ENCODE assay signal across 23 cellular contexts in genomic region chr1:79457825-79458224, GRCh38.
"Had no signal": no experiment of that assay in that cellular context is flagged by ENCODE, and none has a peak within 500 bp of the region (broad histone marks: within the 10 kb centered on the region; RNA-seq: fewer than 3 reads in every experiment).

No MANE protein-coding gene starts in this region.

- H3K4me3 Mint-ChIP-seq: immature natural killer cell; mesothelial cell of epicardium; naive B cell; natural killer cell; nephron progenitor cell; neural progenitor cell; stimulated activated naive B cell treated with anti-CD40 and anti-IgM and Interleukin-4, amounts not matched to agents 10 μg/mL and 1 μg/mL and 100 μg/mL, for 72 hours had no signal

- H3K27me3 Mint-ChIP-seq: naive B cell; progenitor cell of endocrine pancreas; stimulated activated naive B cell treated with anti-CD40 and anti-IgM and Interleukin-4, amounts not matched to agents 10 μg/mL and 1 μg/mL and 100 μg/mL, for 72 hours had no signal

- DNase-seq: immature natural killer cell; kidney; left ventricle myocardium inferior; mesendoderm; naive B cell; natural killer cell; nephron progenitor cell; ovary; right lobe of liver; stimulated activated CD4-positive, alpha-beta T cell treated with anti-CD3 and anti-CD28 coated beads, Interleukin-1b, Interleukin-23, amount 100 ng/mL, for 48 hours; stimulated activated CD4-positive, alpha-beta T cell treated with anti-CD3 and anti-CD28 coated beads, Interleukin-2, amount 100 ng/mL, for 48 hours; stimulated activated CD4-positive, alpha-beta T cell treated with anti-CD3 and anti-CD28 coated beads, Interleukin-4, amount 100 ng/mL, for 4 hours; stimulated activated CD8-positive, alpha-beta memory T cell treated with anti-CD3 and anti-CD28 coated beads, Interleukin-4, amount 100 ng/mL, for 48 hours; stimulated activated naive B cell treated with anti-CD40 and anti-IgM and Interleukin-4, amounts not matched to agents 10 μg/mL and 1 μg/mL and 100 μg/mL, for 72 hours; stimulated activated naive CD8-positive, alpha-beta T cell treated with anti-CD3 and anti-CD28 coated beads, Interleukin-15, Interleukin-2, amounts not matched to agents 100 U/mL and 50 U/mL, for 24 hours; stomach; testis; thyroid gland; transverse colon; upper lobe of left lung had no signal

- H3K9me3 Mint-ChIP-seq: nephron progenitor cell, neural progenitor cell had no signal

- H3K36me3 Mint-ChIP-seq: mesothelial cell of epicardium; naive B cell; neural progenitor cell; stimulated activated naive B cell treated with anti-CD40 and anti-IgM and Interleukin-4, amounts not matched to agents 10 μg/mL and 1 μg/mL and 100 μg/mL, for 72 hours had no signal

- ATAC-seq: natural killer cell; right lobe of liver; stimulated activated naive CD8-positive, alpha-beta T cell treated with anti-CD3 and anti-CD28 coated beads, Interleukin-15, Interleukin-2, amounts not matched to agents 100 U/mL and 50 U/mL, for 24 hours had no signal

- H3K4me1 Mint-ChIP-seq: immature natural killer cell; naive B cell; natural killer cell; nephron progenitor cell; neural progenitor cell; stimulated activated naive B cell treated with anti-CD40 and anti-IgM and Interleukin-4, amounts not matched to agents 10 μg/mL and 1 μg/mL and 100 μg/mL, for 72 hours had no signal
